In genomic region chr13:94556016-94556415, GRCh38 we compare ENCODE assay signal across 19 cellular contexts.
"Had no signal": no experiment of that assay in that cellular context is flagged by ENCODE, and none has a peak within 500 bp of the region (broad histone marks: within the 10 kb centered on the region; RNA-seq: fewer than 3 reads in every experiment).

No MANE protein-coding gene starts in this region.

- H3K27ac ChIP-seq: coronary artery, dorsolateral prefrontal cortex, gastrocnemius medialis, left lung, psoas muscle, tibial artery, upper lobe of left lung, uterus had no signal

- H3K9me3 ChIP-seq: gastrocnemius medialis, left lung, psoas muscle, tibial artery, upper lobe of left lung, uterus had no signal

- H3K27me3 ChIP-seq: dorsolateral prefrontal cortex, left lung, tibial artery, upper lobe of left lung, uterus had no signal

- DNase-seq: dorsolateral prefrontal cortex; effector CD8-positive, alpha-beta T cell; gastrocnemius medialis; immature natural killer cell; left lung; naive thymus-derived CD4-positive, alpha-beta T cell; nephron progenitor cell; psoas muscle; stimulated activated CD4-positive, alpha-beta T cell treated with anti-CD3 and anti-CD28 coated beads, Interleukin-2, amount 100 ng/mL, for 48 hours; stimulated activated CD8-positive, alpha-beta memory T cell treated with anti-CD3 and anti-CD28 coated beads, Interleukin-4, amount 100 ng/mL, for 48 hours; stimulated activated naive CD8-positive, alpha-beta T cell treated with anti-CD3 and anti-CD28 coated beads, Interleukin-15, Interleukin-2, amounts not matched to agents 100 U/mL and 50 U/mL, for 24 hours; tibial artery; upper lobe of left lung; uterus had no signal

- ATAC-seq: esophagus mucosa; gastrocnemius medialis; left lung; naive thymus-derived CD4-positive, alpha-beta T cell; psoas muscle; stimulated activated effector memory CD8-positive, alpha-beta T cell treated with anti-CD3 and anti-CD28 coated beads, Interleukin-12 subunit alpha, Interleukin-12 subunit beta, amount 100 ng/mL, for 72 hours; stimulated activated naive CD8-positive, alpha-beta T cell treated with anti-CD3 and anti-CD28 coated beads, Interleukin-15, Interleukin-2, amounts not matched to agents 100 U/mL and 50 U/mL, for 24 hours had no signal

- H3K36me3 ChIP-seq: gastrocnemius medialis, left lung, tibial artery, upper lobe of left lung, uterus had no signal

- H3K4me3 ChIP-seq: coronary artery, dorsolateral prefrontal cortex, gastrocnemius medialis, left lung, lung, psoas muscle, smooth muscle cell, tibial artery, upper lobe of left lung, uterus had no signal

- H3K4me1 ChIP-seq: gastrocnemius medialis, left lung, psoas muscle, tibial artery, upper lobe of left lung, uterus had no signal
